In the genomic region with DNA sequence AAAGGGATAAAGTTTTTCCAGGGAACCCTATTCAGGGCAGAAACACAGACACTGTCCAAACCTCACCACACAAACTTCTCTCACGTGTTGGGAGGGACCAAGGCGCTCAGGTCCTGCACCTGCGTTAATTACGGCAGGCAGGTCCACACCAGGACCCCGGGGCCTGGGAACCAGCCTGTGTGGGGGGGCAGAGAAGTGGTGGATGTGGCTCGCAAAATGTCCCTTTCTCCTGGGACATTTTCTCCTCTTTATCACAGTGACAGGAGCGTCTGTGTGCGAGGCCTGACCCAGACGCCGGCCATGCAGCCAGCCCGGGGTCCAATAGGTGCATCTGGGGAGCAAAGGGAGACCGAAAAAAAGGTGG, we compare ENCODE assay signal across 8 cellular contexts.
DNase-seq lines count a peak whose midpoint lies in the region; ATAC-seq and TF ChIP-seq lines count a peak whose summit lies in the region.

No MANE protein-coding gene starts in this region.

- H3K27ac ChIP-seq in layer of hippocampus (ENCODE audit: low read depth, low read length) (peak overlapping the region; percentile 60), testis (peak overlapping the region; percentile 91 to 92)

- in situ Hi-C loops in GM13976 (cut with MboI; ENCODE audit: low sequenced_read_pairs, unreplicated experiment), result no loop called here

- intact Hi-C loops in activated B cell treated with CpG ODN at 0.5 μM for 24 hours (cut with micrococcal nuclease), result loop anchor here (5.0 to 10.0 kb wide), 3 partner anchors 867 to 1947 kb away; a partner anchor contains a TSS
- intact Hi-C loops in testis (cut with DNase I; ENCODE audit: low total_unique reads), result no loop called here

- peaks cover 4% of the 10 kb centered on the region for H3K4me1 Mint-ChIP-seq in activated B cell treated with CpG ODN at 0.5 μM for 24 hours

- ATAC-seq in activated B cell treated with CpG ODN at 0.5 μM for 24 hours (ENCODE audit: low read depth) (no peak), HG02885 (IDR thresholded peaks at IDR 0.05; ENCODE audit: poor library complexity, unreplicated experiment) (no peak)

- H3K27me3 ChIP-seq in layer of hippocampus (ENCODE audit: control insufficient read depth, insufficient read depth, low read length) (no peaks in the 10 kb centered on the region), testis (no peaks in the 10 kb centered on the region)

- DNase-seq in activated naive CD4-positive, alpha-beta T cell treated with Interleukin-2 at 50 U/mL for 16 hours, result peak; percentile 2
- no peak for DNase-seq in activated naive CD4-positive, alpha-beta T cell (lab: John Stamatoyannopoulos, UW)
- DNase-seq in activated B cell treated with CpG ODN at 0.5 μM for 24 hours (no peak), testis (no peak), GM13976 (ENCODE audit: low spot score) (no peak), NCI-H146 (lab: John Stamatoyannopoulos, UW) (no peak)

- CTCF ChIA-PET in activated B cell treated with CpG ODN at 0.5 μM for 24 hours (lab: Charles Lee), result no interaction called here

- peak overlapping the region; percentile 93 for H3K27ac Mint-ChIP-seq in activated B cell treated with CpG ODN at 0.5 μM for 24 hours

- H3K4me3 ChIP-seq in testis, result peak overlapping the region; percentile 76 to 89

- peaks cover 3% of the 10 kb centered on the region for H3K4me1 ChIP-seq in testis

- H3K36me3 Mint-ChIP-seq in activated B cell treated with CpG ODN at 0.5 μM for 24 hours (ENCODE audit: low read depth), result peaks cover 5% of the 10 kb centered on the region

- POLR2A ChIA-PET in activated B cell treated with CpG ODN at 0.5 μM for 24 hours (lab: Charles Lee), result interaction anchor here (0.6 to 2.0 kb wide), 10 partner anchors 24 to 1449 kb away, joined by 4 to 19 read pairs (median 5); a partner anchor contains a TSS

- TF ChIP-seq CTCF in activated B cell treated with CpG ODN at 0.5 μM for 24 hours (IDR thresholded peaks at IDR 0.05) (no peak), testis (IDR thresholded peaks at IDR 0.05) (no peak), GM13976 (IDR thresholded peaks at IDR 0.05; ENCODE audit: borderline replicate concordance, control extremely low read depth, extremely low read depth, insufficient read depth, missing control alignments) (no peak)

- H3K9me3 ChIP-seq in testis, result no peaks in the 10 kb centered on the region

- TF ChIP-seq POLR2A in testis (IDR thresholded peaks at IDR 0.05), result no peak

- WGBS in testis, 2 donors, result 8 to 12% methylated on average over 12 of the region's 12 CpGs

- H3K4me3 Mint-ChIP-seq in activated B cell treated with CpG ODN at 0.5 μM for 24 hours, result peak overlapping the region; percentile 90

- H3K36me3 ChIP-seq in testis (ENCODE audit: low read depth, missing control alignments), result no peaks in the 10 kb centered on the region

- no peaks in the 10 kb centered on the region for H3K27me3 Mint-ChIP-seq in activated B cell treated with CpG ODN at 0.5 μM for 24 hours

- H3K9me3 Mint-ChIP-seq in activated B cell treated with CpG ODN at 0.5 μM for 24 hours, result peaks cover 10% of the 10 kb centered on the region
